20 cellular contexts compared by ENCODE assay signal in the genomic region with DNA sequence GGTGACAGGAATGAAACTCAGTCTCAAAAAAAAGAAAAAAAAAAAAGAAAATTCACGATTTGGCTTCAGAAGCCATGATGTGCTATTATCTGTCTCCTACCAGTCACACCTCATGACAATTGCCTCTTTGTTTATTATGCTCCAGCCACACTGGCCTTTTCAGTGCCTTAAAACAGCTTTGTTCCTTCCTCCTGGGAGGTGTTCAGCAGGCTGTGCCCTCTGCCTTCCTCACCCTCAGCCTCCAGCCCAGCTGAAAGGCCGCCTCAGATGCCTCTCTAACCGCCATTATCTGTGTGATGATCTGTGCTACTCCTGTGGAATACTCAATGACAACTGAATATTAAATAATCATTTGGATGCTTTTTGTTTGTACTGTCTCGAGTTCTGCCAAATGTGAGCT. TPM values are rescaled to one million over a fixed set of nuclear protein-coding genes. Genes with fewer than 3 reads are reported as not detected.
DNase-seq lines count a peak whose midpoint lies in the region; ATAC-seq and TF ChIP-seq lines count a peak whose summit lies in the region.
"Had no signal": no experiment of that assay in that cellular context is flagged by ENCODE, and none has a peak within 500 bp of the region (broad histone marks: within the 10 kb centered on the region; RNA-seq: fewer than 3 reads in every experiment).

No MANE protein-coding gene starts in this region.

- H3K36me3 Mint-ChIP-seq in activated naive CD8-positive, alpha-beta T cell treated with anti-CD3 and anti-CD28 coated beads, Interleukin-2, amount 10 ng/mL, durations not matched to agents 7 days and 5 days: peaks cover 17% of the 10 kb centered on the region
- peaks cover 20% of the 10 kb centered on the region for H3K36me3 Mint-ChIP-seq in activated naive CD8-positive, alpha-beta T cell treated with anti-CD3 and anti-CD28 coated beads for 36 hours

- peaks cover 32 to 35% of the 10 kb centered on the region in 2 experiments for H3K4me1 ChIP-seq in neutrophil (ENCODE audit: control insufficient read depth in 1 of 2, insufficient read depth in 1 of 2, low read depth in 1 of 2, low read length in 1 of 2)
- no peaks in the 10 kb centered on the region for H3K4me1 ChIP-seq in suprapubic skin

- DNase-seq in activated naive CD8-positive, alpha-beta T cell treated with anti-CD3 and anti-CD28 coated beads, Interleukin-2, amount 10 ng/mL, durations not matched to agents 7 days and 5 days: no peak
- DNase-seq in activated naive CD8-positive, alpha-beta T cell treated with anti-CD3 and anti-CD28 coated beads for 36 hours: no peak
- no peak for DNase-seq in dorsolateral prefrontal cortex
- peak; percentile 11 to 50 for DNase-seq in suprapubic skin (ENCODE audit: low spot score in 2 of 2)
- DNase-seq in RPMI8226: no peak
- no peak for DNase-seq in iPS-NIHi7 (ENCODE audit: extremely low spot score)
- DNase-seq: CD8-positive, alpha-beta T cell; DMS79; HFFc6; NCI-H1417 treated with DMSO at 0.1 percent for 48 hours; NCI-H187 treated with DMSO at 0.1 percent for 48 hours; NCI-H226; NCI-H524; PC-3; SIG-M5 had no signal

- no peak for TF ChIP-seq EP300 in suprapubic skin (IDR thresholded peaks at IDR 0.05)

- peaks cover 9% of the 10 kb centered on the region for H3K4me1 Mint-ChIP-seq in activated naive CD8-positive, alpha-beta T cell treated with anti-CD3 and anti-CD28 coated beads, Interleukin-2, amount 10 ng/mL, durations not matched to agents 7 days and 5 days
- H3K4me1 Mint-ChIP-seq in activated naive CD8-positive, alpha-beta T cell treated with anti-CD3 and anti-CD28 coated beads for 36 hours: peaks cover 5% of the 10 kb centered on the region

- H3K4me3 ChIP-seq in dorsolateral prefrontal cortex: no peak overlapping the region
- no peak overlapping the region for H3K4me3 ChIP-seq in neutrophil (ENCODE audit: low read depth in 1 of 2, low read length in 1 of 2)
- no peak overlapping the region for H3K4me3 ChIP-seq in suprapubic skin
- H3K4me3 ChIP-seq: BLaER1 had no signal

- 89% methylated on average over 4 of the region's 4 CpGs for WGBS in suprapubic skin

- H3K27ac ChIP-seq in dorsolateral prefrontal cortex: peak overlapping the region in 56 of 59 donors; percentile 5 to 87 (median 73)
- H3K27ac ChIP-seq in neutrophil: peak overlapping the region; percentile 25
- no peak overlapping the region for H3K27ac ChIP-seq in suprapubic skin
- H3K27ac ChIP-seq: RWPE1 had no signal

- no peaks in the 10 kb centered on the region for H3K27me3 ChIP-seq in dorsolateral prefrontal cortex
- no peaks in the 10 kb centered on the region for H3K27me3 ChIP-seq in neutrophil
- no peaks in the 10 kb centered on the region for H3K27me3 ChIP-seq in suprapubic skin
- H3K27me3 ChIP-seq: BLaER1 had no signal

- H3K9me3 ChIP-seq in neutrophil: no peaks in the 10 kb centered on the region
- no peaks in the 10 kb centered on the region for H3K9me3 ChIP-seq in suprapubic skin
- H3K9me3 ChIP-seq: BLaER1 had no signal

- no peak for TF ChIP-seq CTCF in dorsolateral prefrontal cortex (IDR thresholded peaks at IDR 0.05 in 54 of 56, conservative IDR thresholded peaks at IDR 0.05 in 2 of 56; ENCODE audit: low read depth in 1 of 56, partially characterized antibody in 56 of 56)
- no peak for TF ChIP-seq CTCF in neutrophil (IDR thresholded peaks at IDR 0.05)
- TF ChIP-seq CTCF in suprapubic skin (IDR thresholded peaks at IDR 0.05): no peak

- no peak for TF ChIP-seq POLR2A in suprapubic skin (IDR thresholded peaks at IDR 0.05)

- POLR2A ChIA-PET in activated naive CD8-positive, alpha-beta T cell treated with anti-CD3 and anti-CD28 coated beads, Interleukin-2, amount 10 ng/mL, durations not matched to agents 7 days and 5 days (lab: Charles Lee): interaction anchor here (0.5 to 3.8 kb wide), 3 partner anchors 8 to 142 kb away, joined by 3 to 21 read pairs (median 7); partner anchors contain the start of genes ARPC3, FAM216A and GPN3

- no peaks in the 10 kb centered on the region for H3K27me3 Mint-ChIP-seq in activated naive CD8-positive, alpha-beta T cell treated with anti-CD3 and anti-CD28 coated beads, Interleukin-2, amount 10 ng/mL, durations not matched to agents 7 days and 5 days
- no peaks in the 10 kb centered on the region for H3K27me3 Mint-ChIP-seq in activated naive CD8-positive, alpha-beta T cell treated with anti-CD3 and anti-CD28 coated beads for 36 hours

- peak overlapping the region; percentile 3 for H3K27ac Mint-ChIP-seq in activated naive CD8-positive, alpha-beta T cell treated with anti-CD3 and anti-CD28 coated beads, Interleukin-2, amount 10 ng/mL, durations not matched to agents 7 days and 5 days
- H3K27ac Mint-ChIP-seq in activated naive CD8-positive, alpha-beta T cell treated with anti-CD3 and anti-CD28 coated beads for 36 hours: no peak overlapping the region
- H3K27ac Mint-ChIP-seq: CD8-positive, alpha-beta T cell; HFFc6 had no signal

- no peaks in the 10 kb centered on the region for H3K9me3 Mint-ChIP-seq in activated naive CD8-positive, alpha-beta T cell treated with anti-CD3 and anti-CD28 coated beads, Interleukin-2, amount 10 ng/mL, durations not matched to agents 7 days and 5 days
- no peaks in the 10 kb centered on the region for H3K9me3 Mint-ChIP-seq in activated naive CD8-positive, alpha-beta T cell treated with anti-CD3 and anti-CD28 coated beads for 36 hours
- H3K9me3 Mint-ChIP-seq: CD8-positive, alpha-beta T cell; HFFc6 had no signal

- H3K36me3 ChIP-seq in neutrophil (no peaks in the 10 kb centered on the region), suprapubic skin (peaks cover 78% of the 10 kb centered on the region)

- H3K4me3 Mint-ChIP-seq in activated naive CD8-positive, alpha-beta T cell treated with anti-CD3 and anti-CD28 coated beads, Interleukin-2, amount 10 ng/mL, durations not matched to agents 7 days and 5 days: no peak overlapping the region
- no peak overlapping the region for H3K4me3 Mint-ChIP-seq in activated naive CD8-positive, alpha-beta T cell treated with anti-CD3 and anti-CD28 coated beads for 36 hours
- H3K4me3 Mint-ChIP-seq: CD8-positive, alpha-beta T cell; HFFc6 had no signal

- intact Hi-C loops in dorsolateral prefrontal cortex (cut with DNase I): loop anchor here in 1 of 2 donors (10.0 kb wide), 1 partner anchor 366 kb away; no protein-coding TSS in a partner anchor

- ATAC-seq in activated naive CD8-positive, alpha-beta T cell treated with anti-CD3 and anti-CD28 coated beads, Interleukin-2, amount 10 ng/mL, durations not matched to agents 7 days and 5 days (ENCODE audit: low read depth): no peak
- ATAC-seq in HG02852 (IDR thresholded peaks at IDR 0.05; ENCODE audit: unreplicated experiment): no peak
- ATAC-seq: CD8-positive, alpha-beta T cell; HepG2; PC-3 had no signal

RNA-seq across cellular contexts. Expression of gene ARPC3, which starts 8.6 kb away (rescaled TPM):
- 100 to 1,000 TPM; 361 to 371 TPM for total RNA-seq in activated naive CD8-positive, alpha-beta T cell treated with anti-CD3 and anti-CD28 coated beads, Interleukin-2, amount 10 ng/mL, durations not matched to agents 7 days and 5 days
- total RNA-seq in activated naive CD8-positive, alpha-beta T cell treated with anti-CD3 and anti-CD28 coated beads for 36 hours: 100 to 1,000 TPM; 273 to 284 TPM
- total RNA-seq in dorsolateral prefrontal cortex: 100 to 1,000 TPM in 114 of 120 experiments, 10 to 100 TPM in 6; 78.9 to 178 (median 137) TPM
- 100 to 1,000 TPM; 163 to 290 (median 191) TPM for total RNA-seq in suprapubic skin

RNA-seq across cellular contexts. Expression of gene GPN3, which starts 9.3 kb away (rescaled TPM):
- 10 to 100 TPM; 22.9 to 23.4 TPM for total RNA-seq in activated naive CD8-positive, alpha-beta T cell treated with anti-CD3 and anti-CD28 coated beads, Interleukin-2, amount 10 ng/mL, durations not matched to agents 7 days and 5 days
- total RNA-seq in activated naive CD8-positive, alpha-beta T cell treated with anti-CD3 and anti-CD28 coated beads for 36 hours: 10 to 100 TPM; 60.6 to 61.8 TPM
- total RNA-seq in dorsolateral prefrontal cortex (10 to 100 TPM in 118 of 120 experiments, 1 to 10 TPM in 2; 8.3 to 24.4 (median 16.5) TPM), suprapubic skin (10 to 100 TPM in 3 of 4 donors, 1 to 10 TPM in 1; 9.6 to 17.1 (median 13.3) TPM)

RNA-seq across cellular contexts. Expression of gene FAM216A, which starts 9.9 kb away (rescaled TPM):
- 10 to 100 TPM; 20.0 to 21.6 TPM for total RNA-seq in activated naive CD8-positive, alpha-beta T cell treated with anti-CD3 and anti-CD28 coated beads, Interleukin-2, amount 10 ng/mL, durations not matched to agents 7 days and 5 days
- 10 to 100 TPM; 64.8 to 66.0 TPM for total RNA-seq in activated naive CD8-positive, alpha-beta T cell treated with anti-CD3 and anti-CD28 coated beads for 36 hours
- 10 to 100 TPM; 10.4 to 38.9 (median 27.5) TPM for total RNA-seq in dorsolateral prefrontal cortex
- total RNA-seq in suprapubic skin: 1 to 10 TPM; 2.3 to 5.0 (median 3.2) TPM

RNA-seq across cellular contexts. Expression of gene VPS29, which starts 43.2 kb away (rescaled TPM):
- 100 to 1,000 TPM; 132 to 138 TPM for total RNA-seq in activated naive CD8-positive, alpha-beta T cell treated with anti-CD3 and anti-CD28 coated beads, Interleukin-2, amount 10 ng/mL, durations not matched to agents 7 days and 5 days
- 10 to 100 TPM; 84.5 to 91.2 TPM for total RNA-seq in activated naive CD8-positive, alpha-beta T cell treated with anti-CD3 and anti-CD28 coated beads for 36 hours
- total RNA-seq in dorsolateral prefrontal cortex (100 to 1,000 TPM in 18 of 120 experiments, 10 to 100 TPM in 102; 50.5 to 114 (median 88.6) TPM), suprapubic skin (10 to 100 TPM; 72.2 to 96.1 (median 83.1) TPM)

RNA-seq across cellular contexts. Expression of gene RAD9B, which starts 43.4 kb away (rescaled TPM):
- 1 to 10 TPM; 1.8 to 2.3 TPM for total RNA-seq in activated naive CD8-positive, alpha-beta T cell treated with anti-CD3 and anti-CD28 coated beads, Interleukin-2, amount 10 ng/mL, durations not matched to agents 7 days and 5 days
- 1 to 10 TPM; 2.8 to 3.2 TPM for total RNA-seq in activated naive CD8-positive, alpha-beta T cell treated with anti-CD3 and anti-CD28 coated beads for 36 hours
- total RNA-seq in dorsolateral prefrontal cortex (1 to 10 TPM in 74 of 120 experiments, under 1 TPM in 46; 0.24 to 5.3 (median 1.2) TPM), suprapubic skin (under 1 TPM in 3 of 4 donors, not detected in 1; 0.19 to 0.47 (median 0.40) TPM)

Comparison
In these comparisons a context has a peak if more than half of its experiments do, and no peak if none do; other contexts are left out.
1. DNase-seq: peak in suprapubic skin (2 of 2); none in activated naive CD8-positive, alpha-beta T cell treated with anti-CD3 and anti-CD28 coated beads, Interleukin-2, amount 10 ng/mL, durations not matched to agents 7 days and 5 days (single experiment), activated naive CD8-positive, alpha-beta T cell treated with anti-CD3 and anti-CD28 coated beads for 36 hours (single experiment), dorsolateral prefrontal cortex (0 of 10), RPMI8226 (single experiment) and iPS-NIHi7 (single experiment).